Comparison of ENCODE assay signal across 24 cellular contexts in the genomic region with DNA sequence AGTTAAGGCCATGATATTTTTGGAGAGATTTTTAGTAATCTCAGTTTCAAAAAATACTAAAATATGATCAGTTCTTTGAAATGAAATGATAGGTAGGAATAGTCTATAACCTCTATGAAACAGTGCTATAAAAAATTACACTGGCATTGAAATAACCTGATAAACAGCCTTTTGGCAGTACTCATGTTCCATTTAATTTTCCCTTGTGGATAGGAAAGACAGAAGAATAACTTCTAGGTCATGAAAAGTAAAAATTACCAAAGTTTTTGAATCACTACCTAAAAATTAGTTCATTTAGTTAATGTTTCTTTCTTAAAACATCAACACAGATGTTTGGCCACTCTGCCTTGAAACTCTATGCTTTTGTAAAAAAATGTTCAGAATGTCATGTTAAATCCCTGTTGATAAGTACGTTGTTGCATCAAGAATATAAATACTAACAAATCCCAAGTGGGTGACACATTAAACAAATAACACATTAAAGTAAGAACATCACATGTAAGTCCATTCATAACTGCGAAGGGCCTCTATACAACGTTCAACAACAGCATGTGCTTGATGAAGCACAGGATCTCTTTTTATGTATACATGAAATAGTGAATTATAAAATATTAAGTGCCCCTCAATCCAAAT.
DNase-seq lines count a peak whose midpoint lies in the region; ATAC-seq and TF ChIP-seq lines count a peak whose summit lies in the region.
"Had no signal": no experiment of that assay in that cellular context is flagged by ENCODE, and none has a peak within 500 bp of the region (broad histone marks: within the 10 kb centered on the region; RNA-seq: fewer than 3 reads in every experiment).

No MANE protein-coding gene starts in this region.

- DNase-seq in left ventricle myocardium superior (no peak), left cardiac atrium (no peak), choroid plexus epithelial cell (ENCODE audit: low read depth) (peak; percentile 70), iris pigment epithelial cell (ENCODE audit: low read depth) (peak; percentile 90), Peyer's patch (no peak)
- no peak for DNase-seq in T-helper 2 cell treated with Interferon-gamma antibody and Interleukin-4, amounts not matched to agents 5 μg/mL and 100 μg/mL, for 36 hours (ENCODE audit: low spot score)
- DNase-seq: 8988T; activated CD4-positive, alpha-beta T cell treated with anti-CD3 and anti-CD28 coated beads for 48 hours; activated naive CD8-positive, alpha-beta T cell treated with anti-CD3 and anti-CD28 coated beads, Interleukin-2, amount 10 ng/mL, durations not matched to agents 7 days and 5 days; C1 segment of cervical spinal cord; islet precursor cell; NCI-H1092; NCI-H2029; pancreas; sigmoid colon; stimulated activated CD4-positive, alpha-beta T cell treated with anti-CD3 and anti-CD28 coated beads, Interleukin-2, amount 100 ng/mL, for 48 hours; stimulated activated naive CD8-positive, alpha-beta T cell treated with anti-CD3 and anti-CD28 coated beads, Interleukin-15, amount 100 ng/mL, for 72 hours; T-cell; upper lobe of left lung had no signal

- no peak for TF ChIP-seq CTCF in choroid plexus epithelial cell (conservative IDR thresholded peaks at IDR 0.05; ENCODE audit: low read depth, low read length)
- no peak for TF ChIP-seq CTCF in Peyer's patch (IDR thresholded peaks at IDR 0.05)

- no peak for TF ChIP-seq POLR2A in Peyer's patch (IDR thresholded peaks at IDR 0.05)

- H3K4me3 Mint-ChIP-seq in T-helper 2 cell treated with Interferon-gamma antibody and Interleukin-4, amounts not matched to agents 5 μg/mL and 100 μg/mL, for 36 hours, result no peak overlapping the region
- H3K4me3 Mint-ChIP-seq: activated naive CD8-positive, alpha-beta T cell treated with anti-CD3 and anti-CD28 coated beads, Interleukin-2, amount 10 ng/mL, durations not matched to agents 7 days and 5 days; activated T-helper 17 cell treated with anti-CD3 and anti-CD28 coated beads, Interleukin-2, amount 50 U/mL, for 72 hours; stimulated activated naive CD8-positive, alpha-beta T cell treated with anti-CD3 and anti-CD28 coated beads, Interleukin-15, amount 100 ng/mL, for 72 hours; T-cell had no signal

- H3K9me3 ChIP-seq in Peyer's patch, result no peaks in the 10 kb centered on the region
- H3K9me3 ChIP-seq: breast epithelium, pancreas, sigmoid colon, upper lobe of left lung had no signal

- intact Hi-C loops in left ventricle myocardium superior (cut with micrococcal nuclease), result no loop called here
- intact Hi-C loops in left cardiac atrium (cut with DNase I), result no loop called here

- peaks cover 0 to 6% (median 0%) of the 10 kb centered on the region in 3 donors for H3K36me3 ChIP-seq in Peyer's patch
- H3K36me3 ChIP-seq: breast epithelium, pancreas had no signal

- ATAC-seq in left ventricle myocardium superior (peak; percentile 27), left cardiac atrium (no peak), GM19328 (IDR thresholded peaks at IDR 0.05; ENCODE audit: unreplicated experiment) (no peak), HG03196 (IDR thresholded peaks at IDR 0.05; ENCODE audit: unreplicated experiment) (no peak)
- ATAC-seq: activated T-helper 17 cell treated with anti-CD3 and anti-CD28 coated beads, Interleukin-2, amount 50 U/mL, for 72 hours; pancreas; stimulated activated naive CD8-positive, alpha-beta T cell treated with anti-CD3 and anti-CD28 coated beads, Interleukin-15, amount 100 ng/mL, for 72 hours; T-cell had no signal

- H3K27ac ChIP-seq in Peyer's patch, result no peak overlapping the region
- H3K27ac ChIP-seq: KMS-11, pancreas, upper lobe of left lung had no signal

- no peak overlapping the region for H3K27ac Mint-ChIP-seq in T-helper 2 cell treated with Interferon-gamma antibody and Interleukin-4, amounts not matched to agents 5 μg/mL and 100 μg/mL, for 36 hours
- H3K27ac Mint-ChIP-seq: activated naive CD8-positive, alpha-beta T cell treated with anti-CD3 and anti-CD28 coated beads, Interleukin-2, amount 10 ng/mL, durations not matched to agents 7 days and 5 days; activated T-helper 17 cell treated with anti-CD3 and anti-CD28 coated beads, Interleukin-2, amount 50 U/mL, for 72 hours; stimulated activated naive CD8-positive, alpha-beta T cell treated with anti-CD3 and anti-CD28 coated beads, Interleukin-15, amount 100 ng/mL, for 72 hours; T-cell had no signal

- no peaks in the 10 kb centered on the region for H3K9me3 Mint-ChIP-seq in T-helper 2 cell treated with Interferon-gamma antibody and Interleukin-4, amounts not matched to agents 5 μg/mL and 100 μg/mL, for 36 hours
- H3K9me3 Mint-ChIP-seq: activated naive CD8-positive, alpha-beta T cell treated with anti-CD3 and anti-CD28 coated beads, Interleukin-2, amount 10 ng/mL, durations not matched to agents 7 days and 5 days; activated T-helper 17 cell treated with anti-CD3 and anti-CD28 coated beads, Interleukin-2, amount 50 U/mL, for 72 hours; stimulated activated naive CD8-positive, alpha-beta T cell treated with anti-CD3 and anti-CD28 coated beads, Interleukin-15, amount 100 ng/mL, for 72 hours; T-cell had no signal

- no peaks in the 10 kb centered on the region for H3K27me3 ChIP-seq in Peyer's patch
- H3K27me3 ChIP-seq: breast epithelium, pancreas, sigmoid colon, upper lobe of left lung had no signal

- H3K27me3 Mint-ChIP-seq in T-helper 2 cell treated with Interferon-gamma antibody and Interleukin-4, amounts not matched to agents 5 μg/mL and 100 μg/mL, for 36 hours (ENCODE audit: low read depth), result peaks cover 2% of the 10 kb centered on the region
- H3K27me3 Mint-ChIP-seq: activated naive CD8-positive, alpha-beta T cell treated with anti-CD3 and anti-CD28 coated beads, Interleukin-2, amount 10 ng/mL, durations not matched to agents 7 days and 5 days; activated T-helper 17 cell treated with anti-CD3 and anti-CD28 coated beads, Interleukin-2, amount 50 U/mL, for 72 hours; stimulated activated naive CD8-positive, alpha-beta T cell treated with anti-CD3 and anti-CD28 coated beads, Interleukin-15, amount 100 ng/mL, for 72 hours; T-cell had no signal

- no peaks in the 10 kb centered on the region for H3K4me1 Mint-ChIP-seq in T-helper 2 cell treated with Interferon-gamma antibody and Interleukin-4, amounts not matched to agents 5 μg/mL and 100 μg/mL, for 36 hours (ENCODE audit: low read depth)
- H3K4me1 Mint-ChIP-seq: activated naive CD8-positive, alpha-beta T cell treated with anti-CD3 and anti-CD28 coated beads, Interleukin-2, amount 10 ng/mL, durations not matched to agents 7 days and 5 days; activated T-helper 17 cell treated with anti-CD3 and anti-CD28 coated beads, Interleukin-2, amount 50 U/mL, for 72 hours; stimulated activated naive CD8-positive, alpha-beta T cell treated with anti-CD3 and anti-CD28 coated beads, Interleukin-15, amount 100 ng/mL, for 72 hours; T-cell had no signal

- H3K4me3 ChIP-seq in choroid plexus epithelial cell (ENCODE audit: low read depth, low read length) (no peak overlapping the region), Peyer's patch (no peak overlapping the region)
- H3K4me3 ChIP-seq: breast epithelium, pancreas, sigmoid colon, upper lobe of left lung had no signal

- H3K4me1 ChIP-seq in Peyer's patch, result no peaks in the 10 kb centered on the region
- H3K4me1 ChIP-seq: breast epithelium, pancreas, upper lobe of left lung had no signal

- H3K36me3 Mint-ChIP-seq in T-helper 2 cell treated with Interferon-gamma antibody and Interleukin-4, amounts not matched to agents 5 μg/mL and 100 μg/mL, for 36 hours (ENCODE audit: low read depth), result no peaks in the 10 kb centered on the region
- H3K36me3 Mint-ChIP-seq: activated naive CD8-positive, alpha-beta T cell treated with anti-CD3 and anti-CD28 coated beads, Interleukin-2, amount 10 ng/mL, durations not matched to agents 7 days and 5 days had no signal

Comparison
In these comparisons a context has a peak if more than half of its experiments do, and no peak if none do; other contexts are left out.
1. DNase-seq: peak in choroid plexus epithelial cell (single experiment) and iris pigment epithelial cell (single experiment); none in left ventricle myocardium superior (single experiment), left cardiac atrium (single experiment), T-helper 2 cell treated with Interferon-gamma antibody and Interleukin-4, amounts not matched to agents 5 μg/mL and 100 μg/mL, for 36 hours (single experiment) and Peyer's patch (0 of 3).